In genomic region chr2:46181306-46181705, GRCh38 we compare ENCODE assay signal across 13 cellular contexts.
DNase-seq lines count a peak whose midpoint lies in the region; ATAC-seq and TF ChIP-seq lines count a peak whose summit lies in the region.
"Had no signal": no experiment of that assay in that cellular context is flagged by ENCODE, and none has a peak within 500 bp of the region (broad histone marks: within the 10 kb centered on the region; RNA-seq: fewer than 3 reads in every experiment).

No MANE protein-coding gene starts in this region.

- no peak overlapping the region for H3K4me3 ChIP-seq in lower lobe of right lung
- H3K4me3 ChIP-seq: HAP-1 had no signal

- no peak overlapping the region for H3K27ac Mint-ChIP-seq in activated T-cell treated with anti-CD3 and anti-CD28 coated beads, Interleukin-2, amount 50 U/mL, for 24 hours
- H3K27ac Mint-ChIP-seq in natural killer cell treated with Interleukin-12 subunit alpha and Interleukin-12 subunit beta and Interleukin-15 and Interleukin-18, amount 100 ng/mL, for 72 hours = no peak overlapping the region
- peak overlapping the region in 1 of 2 donors; percentile 85 for H3K27ac Mint-ChIP-seq in natural killer cell
- H3K27ac Mint-ChIP-seq: B cell; CD4-positive, alpha-beta T cell had no signal

- DNase-seq in activated T-cell treated with anti-CD3 and anti-CD28 coated beads, Interleukin-2, amount 50 U/mL, for 24 hours = peak; percentile 3
- DNase-seq in activated T-cell treated with anti-CD3 and anti-CD28 coated beads, Interleukin-2, amount 50 U/mL, for 48 hours = no peak
- DNase-seq in natural killer cell treated with Interleukin-12 subunit alpha and Interleukin-12 subunit beta and Interleukin-15 and Interleukin-18, amount 100 ng/mL, for 72 hours (ENCODE audit: low spot score) = peak; percentile 10
- DNase-seq in natural killer cell (no peak), lower lobe of right lung (no peak), NCI-H2196 (lab: John Stamatoyannopoulos, UW; ENCODE audit: unreplicated experiment) (no peak), SW480 (ENCODE audit: low spot score) (no peak), DMS79 (lab: John Stamatoyannopoulos, UW) (no peak)
- DNase-seq: 8988T; C1 segment of cervical spinal cord; CD4-positive, alpha-beta T cell had no signal

- H3K4me1 ChIP-seq in lower lobe of right lung = peaks cover 34% of the 10 kb centered on the region
- H3K4me1 ChIP-seq: HAP-1 had no signal

- intact Hi-C loops in natural killer cell (cut with micrococcal nuclease) = no loop called here
- intact Hi-C loops in lower lobe of right lung (cut with DNase I) = no loop called here

- H3K27ac ChIP-seq in lower lobe of right lung = peak overlapping the region; percentile 51

- TF ChIP-seq CTCF in natural killer cell (IDR thresholded peaks at IDR 0.05) = no peak
- no peak for TF ChIP-seq CTCF in lower lobe of right lung (IDR thresholded peaks at IDR 0.05)

- H3K36me3 ChIP-seq in lower lobe of right lung = peaks cover 17% of the 10 kb centered on the region
- H3K36me3 ChIP-seq: HAP-1 had no signal

- H3K4me1 Mint-ChIP-seq in activated T-cell treated with anti-CD3 and anti-CD28 coated beads, Interleukin-2, amount 50 U/mL, for 24 hours (ENCODE audit: low read depth) = peaks cover 13% of the 10 kb centered on the region
- peaks cover 19 to 29% of the 10 kb centered on the region in 2 donors for H3K4me1 Mint-ChIP-seq in natural killer cell treated with Interleukin-12 subunit alpha and Interleukin-12 subunit beta and Interleukin-15 and Interleukin-18, amount 100 ng/mL, for 72 hours (ENCODE audit: low read depth in 2 of 2)
- H3K4me1 Mint-ChIP-seq in natural killer cell = peaks cover 34 to 48% of the 10 kb centered on the region in 2 donors
- H3K4me1 Mint-ChIP-seq: B cell had no signal

- no peaks in the 10 kb centered on the region for H3K27me3 Mint-ChIP-seq in activated T-cell treated with anti-CD3 and anti-CD28 coated beads, Interleukin-2, amount 50 U/mL, for 24 hours
- no peaks in the 10 kb centered on the region for H3K27me3 Mint-ChIP-seq in natural killer cell treated with Interleukin-12 subunit alpha and Interleukin-12 subunit beta and Interleukin-15 and Interleukin-18, amount 100 ng/mL, for 72 hours
- H3K27me3 Mint-ChIP-seq in natural killer cell (ENCODE audit: low read depth in 2 of 2) = no peaks in the 10 kb centered on the region
- H3K27me3 Mint-ChIP-seq: B cell; CD4-positive, alpha-beta T cell had no signal

- no peaks in the 10 kb centered on the region for H3K27me3 ChIP-seq in lower lobe of right lung (ENCODE audit: low read depth)

- no peaks in the 10 kb centered on the region for H3K9me3 Mint-ChIP-seq in activated T-cell treated with anti-CD3 and anti-CD28 coated beads, Interleukin-2, amount 50 U/mL, for 24 hours
- H3K9me3 Mint-ChIP-seq in natural killer cell treated with Interleukin-12 subunit alpha and Interleukin-12 subunit beta and Interleukin-15 and Interleukin-18, amount 100 ng/mL, for 72 hours = no peaks in the 10 kb centered on the region
- no peaks in the 10 kb centered on the region for H3K9me3 Mint-ChIP-seq in natural killer cell
- H3K9me3 Mint-ChIP-seq: CD4-positive, alpha-beta T cell had no signal

- H3K4me3 Mint-ChIP-seq in activated T-cell treated with anti-CD3 and anti-CD28 coated beads, Interleukin-2, amount 50 U/mL, for 24 hours = no peak overlapping the region
- H3K4me3 Mint-ChIP-seq in natural killer cell treated with Interleukin-12 subunit alpha and Interleukin-12 subunit beta and Interleukin-15 and Interleukin-18, amount 100 ng/mL, for 72 hours = no peak overlapping the region
- no peak overlapping the region for H3K4me3 Mint-ChIP-seq in natural killer cell
- H3K4me3 Mint-ChIP-seq: B cell; CD4-positive, alpha-beta T cell had no signal

- no peak for ATAC-seq in natural killer cell treated with Interleukin-12 subunit alpha and Interleukin-12 subunit beta and Interleukin-15 and Interleukin-18, amount 100 ng/mL, for 72 hours
- ATAC-seq in natural killer cell (no peak), lower lobe of right lung (no peak)

- peaks cover 10% of the 10 kb centered on the region for H3K36me3 Mint-ChIP-seq in activated T-cell treated with anti-CD3 and anti-CD28 coated beads, Interleukin-2, amount 50 U/mL, for 24 hours (ENCODE audit: low read depth)
- no peaks in the 10 kb centered on the region for H3K36me3 Mint-ChIP-seq in natural killer cell treated with Interleukin-12 subunit alpha and Interleukin-12 subunit beta and Interleukin-15 and Interleukin-18, amount 100 ng/mL, for 72 hours
- H3K36me3 Mint-ChIP-seq in natural killer cell = no peaks in the 10 kb centered on the region

- no peaks in the 10 kb centered on the region for H3K9me3 ChIP-seq in lower lobe of right lung
- H3K9me3 ChIP-seq: HAP-1 had no signal

Comparison
In these comparisons a context has a peak if more than half of its experiments do, and no peak if none do; other contexts are left out.
1. DNase-seq: peak in activated T-cell treated with anti-CD3 and anti-CD28 coated beads, Interleukin-2, amount 50 U/mL, for 24 hours (single experiment) and natural killer cell treated with Interleukin-12 subunit alpha and Interleukin-12 subunit beta and Interleukin-15 and Interleukin-18, amount 100 ng/mL, for 72 hours (single experiment); none in activated T-cell treated with anti-CD3 and anti-CD28 coated beads, Interleukin-2, amount 50 U/mL, for 48 hours (0 of 2), natural killer cell (single experiment), lower lobe of right lung (single experiment), NCI-H2196 (single experiment), SW480 (single experiment) and DMS79 (single experiment).